2 cellular contexts compared by ENCODE assay signal in the genomic region with DNA sequence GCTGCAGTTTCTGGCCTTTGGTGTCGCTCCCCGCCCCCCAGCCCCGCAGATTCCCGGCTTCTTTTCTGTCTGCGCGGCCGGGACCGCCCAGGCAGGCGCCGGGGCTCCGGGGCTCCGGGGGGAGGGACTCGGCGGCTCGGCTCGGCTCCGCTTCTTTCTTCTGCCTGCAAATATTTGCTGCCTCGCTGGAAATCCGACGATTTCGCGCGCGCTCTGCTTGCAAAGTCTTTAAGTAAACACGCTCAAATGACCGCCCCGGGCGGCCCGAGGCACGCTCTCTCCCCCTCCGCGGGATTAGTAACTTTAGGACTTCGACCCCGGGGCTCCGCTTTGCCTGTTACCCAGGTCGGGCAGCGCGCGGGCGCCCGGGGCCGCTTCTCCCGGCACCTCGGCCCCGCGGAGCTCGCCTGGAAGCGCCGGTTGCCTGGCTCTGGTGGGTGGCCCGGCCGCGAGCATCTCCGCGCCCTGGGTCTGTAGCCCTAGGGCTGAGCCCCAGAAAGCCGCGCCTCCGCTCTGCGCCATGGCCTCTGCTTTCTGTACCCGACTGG.
TF ChIP-seq lines count a peak whose summit lies in the region.

No MANE protein-coding gene starts in this region.

TF ChIP-seq in H1, 55 proteins besides CTCF, POLR2A, EP300 and RAD21:
- no peak for TF ChIP-seq SP4 (IDR thresholded peaks at IDR 0.05; ENCODE audit: low read length)
- TF ChIP-seq EZH2 (IDR thresholded peaks at IDR 0.05; ENCODE audit: low read depth, low read length, severe bottlenecking) = peak; percentile 55
- no peak for TF ChIP-seq TAF7 (optimal IDR thresholded peaks at IDR 0.05; ENCODE audit: borderline replicate concordance, low read depth, low read length)
- no peak for TF ChIP-seq YY1 (IDR thresholded peaks at IDR 0.05; ENCODE audit: low read depth, low read length)
- TF ChIP-seq RNF2 (IDR thresholded peaks at IDR 0.05; ENCODE audit: borderline replicate concordance, low read depth, low read length, missing control alignments, poor library complexity, severe bottlenecking) = peak; percentile 1
- TF ChIP-seq TAF1 (IDR thresholded peaks at IDR 0.05; ENCODE audit: low read depth, low read length) = no peak
- no peak for TF ChIP-seq TBP (IDR thresholded peaks at IDR 0.05; ENCODE audit: low read depth, low read length)
- TF ChIP-seq JUND (IDR thresholded peaks at IDR 0.05; ENCODE audit: low read length) = no peak
- TF ChIP-seq SUZ12 (IDR thresholded peaks at IDR 0.05; ENCODE audit: low read length) = peak; percentile 79
- TF ChIP-seq SRF (IDR thresholded peaks at IDR 0.05; ENCODE audit: low read depth, low read length) = no peak
- TF ChIP-seq RFX5 (IDR thresholded peaks at IDR 0.05; ENCODE audit: borderline replicate concordance, low read depth, low read length) = no peak
- peak; percentile 4; the same call in 1 of the 2 replicates for TF ChIP-seq MAX (IDR thresholded peaks at IDR 0.05)
- TF ChIP-seq NANOG (IDR thresholded peaks at IDR 0.05; ENCODE audit: insufficient read depth, low read depth, low read length, poor library complexity, severe bottlenecking) = no peak
- TF ChIP-seq TCF12 (IDR thresholded peaks at IDR 0.05; ENCODE audit: low read depth, low read length) = no peak

TF ChIP-seq in GM12891, 5 proteins besides CTCF, POLR2A, EP300 and RAD21:
- TF ChIP-seq SPI1 (IDR thresholded peaks at IDR 0.05; ENCODE audit: low read depth, low read length) (no peak), POLR2AphosphoS5 (IDR thresholded peaks at IDR 0.05; ENCODE audit: low read depth, low read length) (no peak), POU2F2 (IDR thresholded peaks at IDR 0.05; ENCODE audit: low read depth, low read length) (no peak), PAX5 (IDR thresholded peaks at IDR 0.05; ENCODE audit: insufficient read depth, low read length, severe bottlenecking) (no peak), TAF1 (IDR thresholded peaks at IDR 0.05; ENCODE audit: low read depth, low read length) (no peak)
